In genomic region chr2:225488743-225489142, GRCh38 we compare ENCODE assay signal across 17 cellular contexts.
"Had no signal": no experiment of that assay in that cellular context is flagged by ENCODE, and none has a peak within 500 bp of the region (broad histone marks: within the 10 kb centered on the region; RNA-seq: fewer than 3 reads in every experiment).

No MANE protein-coding gene starts in this region.

- ATAC-seq: activated naive CD8-positive, alpha-beta T cell treated with anti-CD3 and anti-CD28 coated beads, Interleukin-2, amount 50 U/mL, for 24 hours; heart left ventricle; left lung; psoas muscle; sciatic nerve had no signal

- DNase-seq: activated CD4-positive, alpha-beta memory T cell treated with anti-CD3 and anti-CD28 coated beads for 36 hours; activated naive CD8-positive, alpha-beta T cell treated with anti-CD3 and anti-CD28 coated beads, Interleukin-2, amount 50 U/mL, for 24 hours; activated T-cell treated with anti-CD3 and anti-CD28 coated beads, Interleukin-2, amount 50 U/mL, for 48 hours; dorsolateral prefrontal cortex; foreskin melanocyte; heart left ventricle; islet precursor cell; left lung; psoas muscle; stimulated activated CD4-positive, alpha-beta T cell treated with anti-CD3 and anti-CD28 coated beads, Interleukin-2, amount 100 ng/mL, for 24 hours; stimulated activated naive CD4-positive, alpha-beta T cell treated with Interleukin-2 at 50 U/mL for 16 hours; T-helper 9 cell; trophoblast cell had no signal

- FAIRE-seq: bronchial epithelial cell, endometrium had no signal

- H3K27ac ChIP-seq: ascending aorta, dorsolateral prefrontal cortex, heart left ventricle, left lung, psoas muscle had no signal
